Comparison of ENCODE assay signal across 28 cellular contexts in genomic region chr3:7960601-7961000, GRCh38.
"Had no signal": no experiment of that assay in that cellular context is flagged by ENCODE, and none has a peak within 500 bp of the region (broad histone marks: within the 10 kb centered on the region; RNA-seq: fewer than 3 reads in every experiment).

No MANE protein-coding gene starts in this region.

- H3K27ac ChIP-seq: stomach, suprapubic skin, testis, thoracic aorta, thyroid gland, tibial artery, tibial nerve, transverse colon, upper lobe of left lung, upper lobe of right lung, uterus, vagina had no signal

- H3K27me3 ChIP-seq: stomach, suprapubic skin, testis, thyroid gland, tibial artery, tibial nerve, transverse colon, upper lobe of left lung, upper lobe of right lung, uterus, vagina had no signal

- H3K4me3 ChIP-seq: stomach, suprapubic skin, testis, thoracic aorta, thyroid gland, tibial artery, tibial nerve, transverse colon, upper lobe of left lung, upper lobe of right lung, uterus, vagina had no signal

- DNase-seq: stimulated activated CD4-positive, alpha-beta T cell treated with anti-CD3 and anti-CD28 coated beads, Interleukin-2, amount 100 ng/mL, for 48 hours; stimulated activated CD4-positive, alpha-beta T cell treated with anti-CD3 and anti-CD28 coated beads, Interleukin-4, amount 100 ng/mL, for 1 hour; stimulated activated CD4-positive, alpha-beta T cell treated with anti-CD3 and anti-CD28 coated beads, Interleukin-4, amount 100 ng/mL, for 24 hours; stimulated activated CD4-positive, alpha-beta T cell treated with anti-CD3 and anti-CD28 coated beads, Interleukin-4, amount 100 ng/mL, for 4 hours; stimulated activated CD8-positive, alpha-beta memory T cell treated with anti-CD3 and anti-CD28 coated beads, Interleukin-4, amount 100 ng/mL, for 48 hours; stimulated activated naive B cell treated with anti-CD40 and anti-IgM and Interleukin-4, amounts not matched to agents 10 μg/mL and 1 μg/mL and 100 μg/mL, for 72 hours; stimulated activated naive CD4-positive, alpha-beta T cell; stimulated activated naive CD4-positive, alpha-beta T cell treated with Interleukin-2 at 50 U/mL for 16 hours; stimulated activated naive CD8-positive, alpha-beta T cell treated with anti-CD3 and anti-CD28 coated beads, Interleukin-15, amount 100 ng/mL, for 72 hours; stimulated activated naive CD8-positive, alpha-beta T cell treated with anti-CD3 and anti-CD28 coated beads, Interleukin-15, Interleukin-2, amounts not matched to agents 100 U/mL and 50 U/mL, for 24 hours; stomach; substantia nigra; testis; thyroid gland; tibial artery; transverse colon; trophoblast cell; upper lobe of left lung; upper lobe of right lung; uterus had no signal

- H3K4me3 Mint-ChIP-seq: stimulated activated effector memory CD8-positive, alpha-beta T cell treated with anti-CD3 and anti-CD28 coated beads, Interleukin-12 subunit alpha, Interleukin-12 subunit beta, amount 100 ng/mL, for 72 hours; stimulated activated memory B cell treated with anti-CD40 and anti-IgM and Interleukin-4, amounts not matched to agents 10 μg/mL and 1 μg/mL and 100 μg/mL, for 72 hours; stimulated activated naive B cell treated with anti-CD40 and anti-IgM and Interleukin-4, amounts not matched to agents 10 μg/mL and 1 μg/mL and 100 μg/mL, for 72 hours; stimulated activated naive CD8-positive, alpha-beta T cell treated with anti-CD3 and anti-CD28 coated beads, Interleukin-15, amount 100 ng/mL, for 72 hours; stimulated activated naive CD8-positive, alpha-beta T cell treated with anti-CD3 and anti-CD28 coated beads, Interleukin-15, Interleukin-2, amounts not matched to agents 100 ng/mL and 50 ng/mL, for 24 hours; type B pancreatic cell had no signal

- H3K36me3 ChIP-seq: stomach, suprapubic skin, thoracic aorta, thyroid gland, tibial artery, tibial nerve, transverse colon, upper lobe of left lung, upper lobe of right lung, uterus, vagina had no signal

- H3K27ac Mint-ChIP-seq: stimulated activated effector memory CD8-positive, alpha-beta T cell treated with anti-CD3 and anti-CD28 coated beads, Interleukin-12 subunit alpha, Interleukin-12 subunit beta, amount 100 ng/mL, for 72 hours; stimulated activated memory B cell treated with anti-CD40 and anti-IgM and Interleukin-4, amounts not matched to agents 10 μg/mL and 1 μg/mL and 100 μg/mL, for 72 hours; stimulated activated naive B cell treated with anti-CD40 and anti-IgM and Interleukin-4, amounts not matched to agents 10 μg/mL and 1 μg/mL and 100 μg/mL, for 72 hours; stimulated activated naive CD8-positive, alpha-beta T cell treated with anti-CD3 and anti-CD28 coated beads, Interleukin-15, amount 100 ng/mL, for 72 hours; stimulated activated naive CD8-positive, alpha-beta T cell treated with anti-CD3 and anti-CD28 coated beads, Interleukin-15, Interleukin-2, amounts not matched to agents 100 ng/mL and 50 ng/mL, for 24 hours; type B pancreatic cell had no signal

- H3K36me3 Mint-ChIP-seq: stimulated activated effector memory CD8-positive, alpha-beta T cell treated with anti-CD3 and anti-CD28 coated beads, Interleukin-12 subunit alpha, Interleukin-12 subunit beta, amount 100 ng/mL, for 72 hours; stimulated activated memory B cell treated with anti-CD40 and anti-IgM and Interleukin-4, amounts not matched to agents 10 μg/mL and 1 μg/mL and 100 μg/mL, for 72 hours; stimulated activated naive B cell treated with anti-CD40 and anti-IgM and Interleukin-4, amounts not matched to agents 10 μg/mL and 1 μg/mL and 100 μg/mL, for 72 hours; type B pancreatic cell had no signal

- H3K9me3 Mint-ChIP-seq: stimulated activated effector memory CD8-positive, alpha-beta T cell treated with anti-CD3 and anti-CD28 coated beads, Interleukin-12 subunit alpha, Interleukin-12 subunit beta, amount 100 ng/mL, for 72 hours; stimulated activated naive CD8-positive, alpha-beta T cell treated with anti-CD3 and anti-CD28 coated beads, Interleukin-15, amount 100 ng/mL, for 72 hours; type B pancreatic cell had no signal

- ATAC-seq: stimulated activated effector memory CD8-positive, alpha-beta T cell treated with anti-CD3 and anti-CD28 coated beads, Interleukin-12 subunit alpha, Interleukin-12 subunit beta, amount 100 ng/mL, for 72 hours; stimulated activated memory B cell treated with anti-CD40 and anti-IgM and Interleukin-4, amounts not matched to agents 10 μg/mL and 1 μg/mL and 100 μg/mL, for 72 hours; stimulated activated naive B cell treated with anti-CD40 and anti-IgM and Interleukin-4, amounts not matched to agents 10 μg/mL and 1 μg/mL and 100 μg/mL, for 72 hours; stimulated activated naive CD8-positive, alpha-beta T cell treated with anti-CD3 and anti-CD28 coated beads, Interleukin-15, amount 100 ng/mL, for 72 hours; stimulated activated naive CD8-positive, alpha-beta T cell treated with anti-CD3 and anti-CD28 coated beads, Interleukin-15, Interleukin-2, amounts not matched to agents 100 U/mL and 50 U/mL, for 24 hours; upper lobe of right lung had no signal

- H3K9me3 ChIP-seq: stomach, suprapubic skin, testis, thoracic aorta, thyroid gland, tibial artery, tibial nerve, transverse colon, upper lobe of left lung, upper lobe of right lung, uterus, vagina had no signal

- H3K27me3 Mint-ChIP-seq: stimulated activated memory B cell treated with anti-CD40 and anti-IgM and Interleukin-4, amounts not matched to agents 10 μg/mL and 1 μg/mL and 100 μg/mL, for 72 hours; stimulated activated naive B cell treated with anti-CD40 and anti-IgM and Interleukin-4, amounts not matched to agents 10 μg/mL and 1 μg/mL and 100 μg/mL, for 72 hours; stimulated activated naive CD8-positive, alpha-beta T cell treated with anti-CD3 and anti-CD28 coated beads, Interleukin-15, amount 100 ng/mL, for 72 hours; stimulated activated naive CD8-positive, alpha-beta T cell treated with anti-CD3 and anti-CD28 coated beads, Interleukin-15, Interleukin-2, amounts not matched to agents 100 ng/mL and 50 ng/mL, for 24 hours; type B pancreatic cell had no signal

- H3K4me1 ChIP-seq: stomach, suprapubic skin, testis, thyroid gland, tibial artery, transverse colon, upper lobe of left lung, upper lobe of right lung, uterus, vagina had no signal

- H3K4me1 Mint-ChIP-seq: stimulated activated effector memory CD8-positive, alpha-beta T cell treated with anti-CD3 and anti-CD28 coated beads, Interleukin-12 subunit alpha, Interleukin-12 subunit beta, amount 100 ng/mL, for 72 hours; stimulated activated memory B cell treated with anti-CD40 and anti-IgM and Interleukin-4, amounts not matched to agents 10 μg/mL and 1 μg/mL and 100 μg/mL, for 72 hours; stimulated activated naive B cell treated with anti-CD40 and anti-IgM and Interleukin-4, amounts not matched to agents 10 μg/mL and 1 μg/mL and 100 μg/mL, for 72 hours; stimulated activated naive CD8-positive, alpha-beta T cell treated with anti-CD3 and anti-CD28 coated beads, Interleukin-15, amount 100 ng/mL, for 72 hours had no signal
